8 cellular contexts compared by ENCODE assay signal in the genomic region with DNA sequence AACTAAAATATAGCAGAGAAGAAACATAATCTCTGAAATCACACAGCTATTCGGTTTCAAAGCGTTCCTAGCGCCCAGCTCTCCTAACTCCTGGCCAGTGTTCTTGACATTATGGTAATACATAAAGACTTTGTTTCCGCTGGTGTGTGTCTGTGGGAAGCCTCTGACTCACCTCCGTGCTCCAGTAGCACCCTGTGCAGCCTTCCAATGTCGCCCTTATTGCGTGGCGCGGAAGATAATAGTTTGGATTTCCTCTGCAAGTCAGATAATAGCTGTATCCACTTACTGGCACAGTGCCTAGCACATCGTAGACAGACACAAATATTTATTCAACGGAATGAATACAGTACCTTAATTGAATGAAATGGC. TPM values are rescaled to one million over a fixed set of nuclear protein-coding genes. Genes with fewer than 3 reads are reported as not detected.
DNase-seq lines count a peak whose midpoint lies in the region; ATAC-seq and TF ChIP-seq lines count a peak whose summit lies in the region.

No MANE protein-coding gene starts in this region.

- POLR2A ChIA-PET in activated CD4-positive, alpha-beta T cell treated with anti-CD3 and anti-CD28 coated beads for 36 hours (lab: Charles Lee) = interaction anchor here (0.9 to 2.9 kb wide), 3 partner anchors 10 to 143 kb away, joined by 3 to 9 read pairs (median 3); no protein-coding TSS in a partner anchor
- POLR2A ChIA-PET in activated CD4-positive, alpha-beta T cell treated with anti-CD3 and anti-CD28 coated beads, Interleukin-2, amount 10 ng/mL, durations not matched to agents 7 days and 5 days (lab: Charles Lee) = no interaction called here

- intact Hi-C loops in activated CD4-positive, alpha-beta T cell treated with anti-CD3 and anti-CD28 coated beads for 36 hours (cut with DNase I, micrococcal nuclease) = loop anchor here (1.0 to 2.0 kb wide), 2 partner anchors 145 to 614 kb away; a partner anchor contains a TSS
- intact Hi-C loops in esophagus muscularis mucosa (cut with DNase I) = loop anchor here (5.0 to 10.0 kb wide), 2 partner anchors 148 to 231 kb away; a partner anchor contains a TSS

- H3K27me3 Mint-ChIP-seq in activated CD4-positive, alpha-beta T cell treated with anti-CD3 and anti-CD28 coated beads for 36 hours = no peaks in the 10 kb centered on the region
- H3K27me3 Mint-ChIP-seq in activated CD4-positive, alpha-beta T cell treated with anti-CD3 and anti-CD28 coated beads, Interleukin-2, amount 10 ng/mL, durations not matched to agents 7 days and 5 days = peaks cover 2% of the 10 kb centered on the region
- peaks cover 3% of the 10 kb centered on the region for H3K27me3 Mint-ChIP-seq in neural progenitor cell (ENCODE audit: insufficient read depth, low read depth)

- H3K36me3 ChIP-seq in esophagus muscularis mucosa (peaks cover 15 to 40% (median 35%) of the 10 kb centered on the region in 4 donors), neural progenitor cell (peaks cover 8% of the 10 kb centered on the region)

- peaks cover 6% of the 10 kb centered on the region for H3F3A ChIP-seq in neural progenitor cell (ENCODE audit: low read depth)

- peak overlapping the region; percentile 93 for H3K27ac Mint-ChIP-seq in activated CD4-positive, alpha-beta T cell treated with anti-CD3 and anti-CD28 coated beads for 36 hours
- peak overlapping the region; percentile 94 for H3K27ac Mint-ChIP-seq in activated CD4-positive, alpha-beta T cell treated with anti-CD3 and anti-CD28 coated beads, Interleukin-2, amount 10 ng/mL, durations not matched to agents 7 days and 5 days
- peak overlapping the region; percentile 99 for H3K27ac Mint-ChIP-seq in neural progenitor cell

- peak overlapping the region; percentile 90 for H3K4me3 Mint-ChIP-seq in activated CD4-positive, alpha-beta T cell treated with anti-CD3 and anti-CD28 coated beads for 36 hours
- H3K4me3 Mint-ChIP-seq in activated CD4-positive, alpha-beta T cell treated with anti-CD3 and anti-CD28 coated beads, Interleukin-2, amount 10 ng/mL, durations not matched to agents 7 days and 5 days = peak overlapping the region; percentile 91
- peak overlapping the region; percentile 100 for H3K4me3 Mint-ChIP-seq in neural progenitor cell

- H3K27me3 ChIP-seq in esophagus muscularis mucosa (peaks cover 0 to 3% (median 0%) of the 10 kb centered on the region in 4 donors), neural progenitor cell (peaks cover 18% of the 10 kb centered on the region)

- no peaks in the 10 kb centered on the region for H4K20me1 ChIP-seq in neural progenitor cell (ENCODE audit: low read depth)

- peaks cover 25% of the 10 kb centered on the region for H3K79me2 ChIP-seq in neural progenitor cell (ENCODE audit: low read depth)

- peak overlapping the region; percentile 98 for H2AFZ ChIP-seq in neural progenitor cell (replicated peaks)

- no peak for TF ChIP-seq POLR2A in esophagus muscularis mucosa (IDR thresholded peaks at IDR 0.05; ENCODE audit: low read depth)

- ATAC-seq in activated CD4-positive, alpha-beta T cell treated with anti-CD3 and anti-CD28 coated beads for 36 hours = peak; percentile 31
- ATAC-seq in HG03039 (IDR thresholded peaks at IDR 0.05; ENCODE audit: unreplicated experiment) = no peak

- H3K4me3 ChIP-seq in LNCaP clone FGC (ENCODE audit: low read depth, low read length) (peak overlapping the region; percentile 75), esophagus muscularis mucosa (peak overlapping the region; percentile 67 to 77 (median 74)), neural progenitor cell (peak overlapping the region; percentile 75)

- peak; percentile 47 for DNase-seq in activated CD4-positive, alpha-beta T cell treated with anti-CD3 and anti-CD28 coated beads for 36 hours
- no peak for DNase-seq in activated CD4-positive, alpha-beta T cell treated with anti-CD3 and anti-CD28 coated beads for 1 hour
- peak; percentile 46 for DNase-seq in LNCaP clone FGC (ENCODE audit: low read depth)
- peak; percentile 18 for DNase-seq in activated CD4-positive, alpha-beta T cell treated with anti-CD3 and anti-CD28 coated beads, Interleukin-2, amount 10 ng/mL, durations not matched to agents 7 days and 5 days
- no peak for DNase-seq in esophagus muscularis mucosa (ENCODE audit: extremely low spot score)
- peak; percentile 29 for DNase-seq in neural progenitor cell (ENCODE audit: low spot score)
- DNase-seq in NOMO-1 treated with dmso at 0.1 percent for 144 hours (lab: John Stamatoyannopoulos, UW; ENCODE audit: unreplicated experiment) = no peak

- TF ChIP-seq CTCF in LNCaP clone FGC (IDR thresholded peaks at IDR 0.05; ENCODE audit: control insufficient read depth, extremely low read depth, insufficient read depth) (no peak), esophagus muscularis mucosa (IDR thresholded peaks at IDR 0.05) (no peak), neural progenitor cell (IDR thresholded peaks at IDR 0.05) (no peak)

- peak overlapping the region; percentile 84 for H3K4me2 ChIP-seq in neural progenitor cell

- peak overlapping the region; percentile 78 for H3K9ac ChIP-seq in neural progenitor cell

- H3K9me3 Mint-ChIP-seq in activated CD4-positive, alpha-beta T cell treated with anti-CD3 and anti-CD28 coated beads for 36 hours (ENCODE audit: low read depth) = no peaks in the 10 kb centered on the region
- peaks cover 3% of the 10 kb centered on the region for H3K9me3 Mint-ChIP-seq in activated CD4-positive, alpha-beta T cell treated with anti-CD3 and anti-CD28 coated beads, Interleukin-2, amount 10 ng/mL, durations not matched to agents 7 days and 5 days
- H3K9me3 Mint-ChIP-seq in neural progenitor cell = no peaks in the 10 kb centered on the region

- H3K27ac ChIP-seq in esophagus muscularis mucosa (replicated peaks in 1 of 4) (peak overlapping the region; percentile 89 to 94 (median 90)), neural progenitor cell (no peak overlapping the region)

- H3K4me1 ChIP-seq in esophagus muscularis mucosa (peaks cover 15 to 23% (median 20%) of the 10 kb centered on the region in 4 donors), neural progenitor cell (peaks cover 7% of the 10 kb centered on the region)

- H3K4me1 Mint-ChIP-seq in activated CD4-positive, alpha-beta T cell treated with anti-CD3 and anti-CD28 coated beads for 36 hours = peaks cover 30% of the 10 kb centered on the region
- H3K4me1 Mint-ChIP-seq in activated CD4-positive, alpha-beta T cell treated with anti-CD3 and anti-CD28 coated beads, Interleukin-2, amount 10 ng/mL, durations not matched to agents 7 days and 5 days = peaks cover 19% of the 10 kb centered on the region
- peaks cover 2% of the 10 kb centered on the region for H3K4me1 Mint-ChIP-seq in neural progenitor cell

- H3K36me3 Mint-ChIP-seq in activated CD4-positive, alpha-beta T cell treated with anti-CD3 and anti-CD28 coated beads for 36 hours (ENCODE audit: low read depth) = peaks cover 21% of the 10 kb centered on the region
- H3K36me3 Mint-ChIP-seq in activated CD4-positive, alpha-beta T cell treated with anti-CD3 and anti-CD28 coated beads, Interleukin-2, amount 10 ng/mL, durations not matched to agents 7 days and 5 days (ENCODE audit: low read depth) = peaks cover 15% of the 10 kb centered on the region
- H3K36me3 Mint-ChIP-seq in neural progenitor cell = peaks cover 15% of the 10 kb centered on the region

- CTCF ChIA-PET in activated CD4-positive, alpha-beta T cell treated with anti-CD3 and anti-CD28 coated beads for 36 hours (lab: Charles Lee) = interaction anchor here (0.7 to 1.6 kb wide), 3 partner anchors 12 to 30 kb away, joined by 3 to 10 read pairs (median 4); no protein-coding TSS in a partner anchor
- CTCF ChIA-PET in activated CD4-positive, alpha-beta T cell treated with anti-CD3 and anti-CD28 coated beads, Interleukin-2, amount 10 ng/mL, durations not matched to agents 7 days and 5 days (lab: Charles Lee) = interaction anchor here (0.6 to 1.3 kb wide), 2 partner anchors 257 to 384 kb away, joined by 3 read pairs; no protein-coding TSS in a partner anchor

- no peaks in the 10 kb centered on the region for H3K9me3 ChIP-seq in esophagus muscularis mucosa
- H3K9me3 ChIP-seq in neural progenitor cell (ENCODE audit: low read depth) = no peaks in the 10 kb centered on the region

- 2% methylated on average over 11 of the region's 11 CpGs for WGBS in esophagus muscularis mucosa

- TF ChIP-seq EP300 in esophagus muscularis mucosa (IDR thresholded peaks at IDR 0.05) = no peak

RNA-seq across cellular contexts. Expression of a gene that starts 0.6 kb away (rescaled TPM):
- 10 to 100 TPM; 26.5 to 30.4 TPM for total RNA-seq in activated CD4-positive, alpha-beta T cell treated with anti-CD3 and anti-CD28 coated beads for 36 hours
- total RNA-seq in activated CD4-positive, alpha-beta T cell treated with anti-CD3 and anti-CD28 coated beads, Interleukin-2, amount 10 ng/mL, durations not matched to agents 7 days and 5 days = 10 to 100 TPM; 15.9 to 16.2 TPM
- total RNA-seq in esophagus muscularis mucosa (10 to 100 TPM; 10.4 to 14.6 (median 14.3) TPM), neural progenitor cell (ENCODE audit: low replicate concordance) (26.4 and 34.5 TPM in 2 replicates)

Comparison
In these comparisons a context has a peak if more than half of its experiments do, and no peak if none do; other contexts are left out.
1. DNase-seq: peak in activated CD4-positive, alpha-beta T cell treated with anti-CD3 and anti-CD28 coated beads for 36 hours (single experiment), LNCaP clone FGC (single experiment), activated CD4-positive, alpha-beta T cell treated with anti-CD3 and anti-CD28 coated beads, Interleukin-2, amount 10 ng/mL, durations not matched to agents 7 days and 5 days (single experiment) and neural progenitor cell (single experiment); none in activated CD4-positive, alpha-beta T cell treated with anti-CD3 and anti-CD28 coated beads for 1 hour (single experiment), esophagus muscularis mucosa (single experiment) and NOMO-1 treated with dmso at 0.1 percent for 144 hours (single experiment).
2. Peak in every context shown above with its lines, with median percentiles within 50 percentile points of each other: H3K27ac Mint-ChIP-seq, H3K4me3 Mint-ChIP-seq and H3K4me3 ChIP-seq.